ENCODE assay signal across 9 cellular contexts in genomic region chr14:94009767-94010166, GRCh38. TPM values are rescaled to one million over a fixed set of nuclear protein-coding genes. Genes with fewer than 3 reads are reported as not detected.
DNase-seq lines count a peak whose midpoint lies in the region; ATAC-seq and TF ChIP-seq lines count a peak whose summit lies in the region.
"Had no signal": no experiment of that assay in that cellular context is flagged by ENCODE, and none has a peak within 500 bp of the region (broad histone marks: within the 10 kb centered on the region; RNA-seq: fewer than 3 reads in every experiment).

No MANE protein-coding gene starts in this region.

- H3K4me3 ChIP-seq in fibroblast of mammary gland (ENCODE audit: control insufficient read depth, low read depth, low read length) (no peak overlapping the region), esophagus squamous epithelium (no peak overlapping the region)

- H3K27ac ChIP-seq in esophagus squamous epithelium: no peak overlapping the region

- no peaks in the 10 kb centered on the region for H3K9me3 ChIP-seq in esophagus squamous epithelium

- in situ Hi-C loops in Caki2 (cut with HindIII; ENCODE audit: low pct_unique_long_range_greater_than_20kb, low sequenced_read_pairs): no loop called here

- WGBS in esophagus squamous epithelium, 2 donors: 14 to 24% methylated on average over 4 of the region's 4 CpGs

- H3K36me3 ChIP-seq in esophagus squamous epithelium: no peaks in the 10 kb centered on the region

- no peak for TF ChIP-seq POLR2A in esophagus squamous epithelium (IDR thresholded peaks at IDR 0.05)

- TF ChIP-seq CTCF in fibroblast of mammary gland (conservative IDR thresholded peaks at IDR 0.05; ENCODE audit: control insufficient read depth, insufficient read depth, low read depth, low read length) (no peak), esophagus squamous epithelium (IDR thresholded peaks at IDR 0.05) (no peak)

- peaks cover 0 to 29% (median 6%) of the 10 kb centered on the region in 3 donors for H3K4me1 ChIP-seq in esophagus squamous epithelium

- peak; percentile 59 for ATAC-seq in GM19395 (IDR thresholded peaks at IDR 0.05; ENCODE audit: unreplicated experiment)
- no peak for ATAC-seq in HG03469 (IDR thresholded peaks at IDR 0.05; ENCODE audit: unreplicated experiment)
- ATAC-seq: natural killer cell treated with Interleukin-12 subunit alpha and Interleukin-12 subunit beta and Interleukin-15 and Interleukin-18, amount 100 ng/mL, for 72 hours had no signal

- peak; percentile 37 for DNase-seq in Caki2 (ENCODE audit: low read depth)
- peak; percentile 59 for DNase-seq in M059J (ENCODE audit: low read depth)
- DNase-seq in fibroblast of mammary gland (ENCODE audit: low read depth): peak; percentile 55
- no peak for DNase-seq in pons (ENCODE audit: low spot score)
- DNase-seq in ureter (ENCODE audit: low spot score): no peak
- DNase-seq in esophagus squamous epithelium (lab: John Stamatoyannopoulos, UW): no peak

- intact Hi-C loops in esophagus squamous epithelium (cut with DNase I): no loop called here

- H3K27me3 ChIP-seq in esophagus squamous epithelium: peaks cover 0 to 35% (median 0%) of the 10 kb centered on the region in 4 donors

RNA-seq across cellular contexts. Expression of gene CCDC197, which starts 12.7 kb away (rescaled TPM):
- not detected in 2 replicates for total RNA-seq in Caki2 (2014; rRNA removed; shearing (Covaris generic); ENCODE audit: low replicate concordance)
- not detected in 2 replicates for total RNA-seq in M059J (2014; rRNA removed; shearing (Covaris generic))
- total RNA-seq in ureter: not detected
- total RNA-seq in esophagus squamous epithelium: not detected
- total RNA-seq: natural killer cell treated with Interleukin-12 subunit alpha and Interleukin-12 subunit beta and Interleukin-15 and Interleukin-18, amount 100 ng/mL, for 72 hours had no signal

RNA-seq across cellular contexts. Expression of gene OTUB2, which starts 16.4 kb away (rescaled TPM):
- total RNA-seq in Caki2 (2014; rRNA removed; shearing (Covaris generic); ENCODE audit: low replicate concordance): 2.9 and 3.2 TPM in 2 replicates
- total RNA-seq in M059J (2014; rRNA removed; shearing (Covaris generic)): 0.57 and 0.91 TPM in 2 replicates
- total RNA-seq in ureter: 1.6 TPM
- 10 to 100 TPM in 1 of 4 donors, 1 to 10 TPM in 3; 2.1 to 10.3 (median 7.4) TPM for total RNA-seq in esophagus squamous epithelium

RNA-seq across cellular contexts. Expression of gene ASB2, which starts 33.4 kb away (rescaled TPM):
- 1.9 and 6.3 TPM in 2 replicates for total RNA-seq in Caki2 (2014; rRNA removed; shearing (Covaris generic); ENCODE audit: low replicate concordance)
- total RNA-seq in M059J (2014; rRNA removed; shearing (Covaris generic)): not detected in 2 replicates
- total RNA-seq in ureter: 35.1 TPM
- total RNA-seq in esophagus squamous epithelium: 1 to 10 TPM in 3 of 4 donors, under 1 TPM in 1; 0.83 to 8.8 (median 3.7) TPM

Comparison
In these comparisons a context has a peak if more than half of its experiments do, and no peak if none do; other contexts are left out.
1. DNase-seq: peak in Caki2 (single experiment), M059J (single experiment) and fibroblast of mammary gland (single experiment); none in pons (single experiment), ureter (single experiment) and esophagus squamous epithelium (single experiment).